In genomic region chr1:205443585-205444299, GRCh38 we compare ENCODE assay signal across 1 cellular context.
TF ChIP-seq lines count a peak whose summit lies in the region.

No MANE protein-coding gene starts in this region.

TF ChIP-seq in H1, 55 proteins besides CTCF, POLR2A, EP300 and RAD21:
- TF ChIP-seq TEAD4 (IDR thresholded peaks at IDR 0.05; ENCODE audit: low read depth, low read length) (no peak), JUN (IDR thresholded peaks at IDR 0.05; ENCODE audit: low read depth, low read length) (no peak), ASH2L (IDR thresholded peaks at IDR 0.05; ENCODE audit: low read length) (no peak), CBX5 (IDR thresholded peaks at IDR 0.05; ENCODE audit: low read depth, low read length) (no peak), RXRA (IDR thresholded peaks at IDR 0.05; ENCODE audit: insufficient read depth, low read depth, low read length) (no peak), GTF2F1 (IDR thresholded peaks at IDR 0.05; ENCODE audit: borderline replicate concordance, low read depth, low read length) (no peak), HDAC2 (IDR thresholded peaks at IDR 0.05; ENCODE audit: borderline replicate concordance in 1 of 2, low read depth in 2 of 2, low read length in 2 of 2) (no peak), HDAC6 (IDR thresholded peaks at IDR 0.05; ENCODE audit: low read depth, low read length) (no peak), FOSL1 (IDR thresholded peaks at IDR 0.05; ENCODE audit: insufficient read depth, low read depth, low read length) (no peak), E2F6 (IDR thresholded peaks at IDR 0.05) (no peak), SIX5 (IDR thresholded peaks at IDR 0.05; ENCODE audit: low read depth, low read length) (no peak), RNF2 (IDR thresholded peaks at IDR 0.05; ENCODE audit: borderline replicate concordance, low read depth, low read length, missing control alignments, poor library complexity, severe bottlenecking) (no peak), SP2 (IDR thresholded peaks at IDR 0.05; ENCODE audit: low read length) (no peak), KDM4A (IDR thresholded peaks at IDR 0.05; ENCODE audit: low read depth, low read length, severe bottlenecking) (no peak), SIN3A (conservative IDR thresholded peaks at IDR 0.05 in 1 of 2, IDR thresholded peaks at IDR 0.05 in 1 of 2; ENCODE audit: low read depth in 1 of 2, low read length in 2 of 2) (no peak), RFX5 (IDR thresholded peaks at IDR 0.05; ENCODE audit: borderline replicate concordance, low read depth, low read length) (no peak), SIRT6 (IDR thresholded peaks at IDR 0.05; ENCODE audit: low read length) (no peak)
- TF ChIP-seq, protein P1, sequence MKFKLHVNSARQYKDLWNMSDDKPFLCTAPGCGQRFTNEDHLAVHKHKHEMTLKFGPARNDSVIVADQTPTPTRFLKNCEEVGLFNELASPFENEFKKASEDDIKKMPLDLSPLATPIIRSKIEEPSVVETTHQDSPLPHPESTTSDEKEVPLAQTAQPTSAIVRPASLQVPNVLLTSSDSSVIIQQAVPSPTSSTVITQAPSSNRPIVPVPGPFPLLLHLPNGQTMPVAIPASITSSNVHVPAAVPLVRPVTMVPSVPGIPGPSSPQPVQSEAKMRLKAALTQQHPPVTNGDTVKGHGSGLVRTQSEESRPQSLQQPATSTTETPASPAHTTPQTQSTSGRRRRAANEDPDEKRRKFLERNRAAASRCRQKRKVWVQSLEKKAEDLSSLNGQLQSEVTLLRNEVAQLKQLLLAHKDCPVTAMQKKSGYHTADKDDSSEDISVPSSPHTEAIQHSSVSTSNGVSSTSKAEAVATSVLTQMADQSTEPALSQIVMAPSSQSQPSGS (IDR thresholded peaks at IDR 0.05; ENCODE audit: low read length), result no peak
